ENCODE assay signal across 37 cellular contexts in the genomic region with DNA sequence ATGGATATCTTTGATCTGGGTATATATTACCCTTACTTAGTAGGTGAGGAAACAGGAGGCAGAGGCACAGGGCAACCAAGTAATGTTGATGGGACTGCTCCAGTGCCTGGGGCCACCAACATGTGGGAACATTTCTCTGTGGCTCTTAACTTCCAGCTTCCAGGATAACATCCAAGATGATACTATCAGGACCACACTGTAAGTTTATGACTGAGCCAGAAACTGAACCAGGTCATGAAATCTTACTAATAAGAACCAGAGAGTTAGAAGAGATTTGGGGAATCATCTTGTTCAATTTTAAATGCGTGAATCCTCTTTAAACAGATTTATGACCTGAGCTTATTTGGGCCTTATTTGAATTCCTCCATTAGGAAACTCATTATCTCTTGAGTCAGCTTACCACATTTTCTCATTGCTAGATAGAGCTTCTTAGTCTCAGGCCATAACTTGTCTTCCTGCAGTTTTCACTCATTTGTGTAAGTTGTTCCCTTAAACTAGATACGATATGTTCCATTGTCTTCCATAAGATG. TPM values are rescaled to one million over a fixed set of nuclear protein-coding genes. Genes with fewer than 3 reads are reported as not detected.
"Had no signal": no experiment of that assay in that cellular context is flagged by ENCODE, and none has a peak within 500 bp of the region (broad histone marks: within the 10 kb centered on the region; RNA-seq: fewer than 3 reads in every experiment).

No MANE protein-coding gene starts in this region.

- H3K4me1 Mint-ChIP-seq: activated CD4-positive, alpha-beta memory T cell treated with anti-CD3 and anti-CD28 coated beads, Interleukin-2, amount 10 ng/mL, durations not matched to agents 7 days and 5 days; activated CD8-positive, alpha-beta memory T cell treated with anti-CD3 and anti-CD28 coated beads, Interleukin-2, amount 10 ng/mL, durations not matched to agents 7 days and 5 days; activated naive CD4-positive, alpha-beta T cell treated with anti-CD3 and anti-CD28 coated beads, Interleukin-2, amount 10 ng/mL, durations not matched to agents 7 days and 5 days; activated naive CD8-positive, alpha-beta T cell treated with anti-CD3 and anti-CD28 coated beads, Interleukin-2, amount 50 U/mL, for 24 hours had no signal

- H3K4me1 ChIP-seq: Peyer's patch had no signal

- H3K27ac Mint-ChIP-seq: activated CD4-positive, alpha-beta memory T cell treated with anti-CD3 and anti-CD28 coated beads, Interleukin-2, amount 10 ng/mL, durations not matched to agents 7 days and 5 days; activated CD8-positive, alpha-beta memory T cell treated with anti-CD3 and anti-CD28 coated beads, Interleukin-2, amount 10 ng/mL, durations not matched to agents 7 days and 5 days; activated naive CD4-positive, alpha-beta T cell treated with anti-CD3 and anti-CD28 coated beads, Interleukin-2, amount 10 ng/mL, durations not matched to agents 7 days and 5 days; activated naive CD8-positive, alpha-beta T cell; activated naive CD8-positive, alpha-beta T cell treated with anti-CD3 and anti-CD28 coated beads, Interleukin-2, amount 50 U/mL, for 24 hours had no signal

- H3K27me3 ChIP-seq: brain microvascular endothelial cell, Peyer's patch had no signal

- H3K4me3 ChIP-seq: Peyer's patch had no signal

- H3K9me3 Mint-ChIP-seq: activated CD4-positive, alpha-beta memory T cell treated with anti-CD3 and anti-CD28 coated beads, Interleukin-2, amount 10 ng/mL, durations not matched to agents 7 days and 5 days; activated naive CD4-positive, alpha-beta T cell treated with anti-CD3 and anti-CD28 coated beads, Interleukin-2, amount 10 ng/mL, durations not matched to agents 7 days and 5 days; activated naive CD8-positive, alpha-beta T cell treated with anti-CD3 and anti-CD28 coated beads, Interleukin-2, amount 50 U/mL, for 24 hours had no signal

- H3K9me3 ChIP-seq: Peyer's patch had no signal

- DNase-seq: activated CD4-positive, alpha-beta memory T cell treated with anti-CD3 and anti-CD28 coated beads, Interleukin-2, amount 10 ng/mL, durations not matched to agents 7 days and 5 days; activated CD4-positive, alpha-beta T cell treated with anti-CD3 and anti-CD28 coated beads for 1 hour; activated CD4-positive, alpha-beta T cell treated with anti-CD3 and anti-CD28 coated beads for 48 hours; activated CD4-positive, CD25-positive, alpha-beta regulatory T cell; activated CD8-positive, alpha-beta memory T cell treated with anti-CD3 and anti-CD28 coated beads for 24 hours; activated CD8-positive, alpha-beta memory T cell treated with anti-CD3 and anti-CD28 coated beads, Interleukin-2, amount 10 ng/mL, durations not matched to agents 7 days and 5 days; activated CD8-positive, alpha-beta memory T cell treated with anti-CD3 and anti-CD28 coated beads, Interleukin-2, amount 50 U/mL, for 48 hours; activated effector memory CD4-positive, alpha-beta T cell treated with Interleukin-2 at 50 U/mL for 16 hours; activated naive CD4-positive, alpha-beta T cell treated with anti-CD3 and anti-CD28 coated beads, Interleukin-2, amount 10 ng/mL, durations not matched to agents 7 days and 5 days; activated naive CD8-positive, alpha-beta T cell treated with anti-CD3 and anti-CD28 coated beads, Interleukin-2, amount 50 U/mL, for 24 hours; activated T-cell treated with anti-CD3 and anti-CD28 coated beads, Interleukin-2, amount 50 U/mL, for 48 hours; amniotic stem cell; aorta; brain microvascular endothelial cell; central memory CD4-positive, alpha-beta T cell; NCI-H1092 treated with DMSO at 0.1 percent for 48 hours; NCI-H1417; NCI-H146; NCI-H187; NCI-H2029 treated with DMSO at 0.1 percent for 48 hours; NCI-H2107; NCI-H2171; NCI-H510A; NCI-H526; NCI-H748 treated with DMSO at 0.1 percent for 48 hours; NK-92 treated with Interleukin-12 subunit alpha and Interleukin-12 subunit beta, amount 100 ng/mL, for 24 hours; PC-3; Peyer's patch; SIG-M5; SW 1271; T-helper 1 cell; T-helper 2 cell; T-helper 9 cell; WERI-Rb-1 had no signal

- H3K27me3 Mint-ChIP-seq: activated CD4-positive, alpha-beta memory T cell treated with anti-CD3 and anti-CD28 coated beads, Interleukin-2, amount 10 ng/mL, durations not matched to agents 7 days and 5 days; activated CD8-positive, alpha-beta memory T cell treated with anti-CD3 and anti-CD28 coated beads, Interleukin-2, amount 10 ng/mL, durations not matched to agents 7 days and 5 days; activated naive CD4-positive, alpha-beta T cell treated with anti-CD3 and anti-CD28 coated beads, Interleukin-2, amount 10 ng/mL, durations not matched to agents 7 days and 5 days; activated naive CD8-positive, alpha-beta T cell had no signal

- H3K36me3 ChIP-seq: brain microvascular endothelial cell, Peyer's patch, WERI-Rb-1 had no signal

- H3K36me3 Mint-ChIP-seq: activated CD8-positive, alpha-beta memory T cell treated with anti-CD3 and anti-CD28 coated beads, Interleukin-2, amount 10 ng/mL, durations not matched to agents 7 days and 5 days; activated naive CD4-positive, alpha-beta T cell treated with anti-CD3 and anti-CD28 coated beads, Interleukin-2, amount 10 ng/mL, durations not matched to agents 7 days and 5 days; activated naive CD8-positive, alpha-beta T cell had no signal

- H3K4me3 Mint-ChIP-seq: activated CD4-positive, alpha-beta memory T cell treated with anti-CD3 and anti-CD28 coated beads, Interleukin-2, amount 10 ng/mL, durations not matched to agents 7 days and 5 days; activated CD8-positive, alpha-beta memory T cell treated with anti-CD3 and anti-CD28 coated beads, Interleukin-2, amount 10 ng/mL, durations not matched to agents 7 days and 5 days; activated naive CD4-positive, alpha-beta T cell treated with anti-CD3 and anti-CD28 coated beads, Interleukin-2, amount 10 ng/mL, durations not matched to agents 7 days and 5 days; activated naive CD8-positive, alpha-beta T cell; activated naive CD8-positive, alpha-beta T cell treated with anti-CD3 and anti-CD28 coated beads, Interleukin-2, amount 50 U/mL, for 24 hours had no signal

- ATAC-seq: activated CD8-positive, alpha-beta memory T cell treated with anti-CD3 and anti-CD28 coated beads, Interleukin-2, amount 10 ng/mL, durations not matched to agents 7 days and 5 days; activated naive CD8-positive, alpha-beta T cell treated with anti-CD3 and anti-CD28 coated beads, Interleukin-2, amount 50 U/mL, for 24 hours; PC-3; Right ventricle myocardium inferior had no signal

- H3K27ac ChIP-seq: brain microvascular endothelial cell, Peyer's patch, RWPE1, WERI-Rb-1 had no signal

RNA-seq across cellular contexts. Expression of a gene that starts 45.0 kb away (rescaled TPM):
- total RNA-seq: activated CD4-positive, alpha-beta memory T cell treated with anti-CD3 and anti-CD28 coated beads, Interleukin-2, amount 10 ng/mL, durations not matched to agents 7 days and 5 days had no signal
